Comparison of ENCODE assay signal across 19 cellular contexts in genomic region chr4:29047341-29048041, GRCh38.
"Had no signal": no experiment of that assay in that cellular context is flagged by ENCODE, and none has a peak within 500 bp of the region (broad histone marks: within the 10 kb centered on the region; RNA-seq: fewer than 3 reads in every experiment).

No MANE protein-coding gene starts in this region.

- H3K27me3 ChIP-seq: neutrophil, suprapubic skin had no signal

- H3K4me3 ChIP-seq: skin epidermis, suprapubic skin had no signal

- H3K4me3 Mint-ChIP-seq: activated CD4-positive, alpha-beta T cell treated with anti-CD3 and anti-CD28 coated beads, Interleukin-2, amount 10 ng/mL, durations not matched to agents 24 days and 14 days; activated CD8-positive, alpha-beta T cell treated with anti-CD3 and anti-CD28 coated beads, Interleukin-2, amount 10 ng/mL, durations not matched to agents 7 days and 5 days; activated naive CD8-positive, alpha-beta T cell; brain; dendritic cell treated with granulocyte-macrophage colony-stimulating factor and Interleukin-4, amounts not matched to agents 40 ng/mL and 50 ng/mL, for 4 days; naive thymus-derived CD4-positive, alpha-beta T cell; stimulated activated naive CD8-positive, alpha-beta T cell treated with anti-CD3 and anti-CD28 coated beads, Interleukin-15, Interleukin-2, amounts not matched to agents 100 ng/mL and 50 ng/mL, for 24 hours had no signal

- H3K36me3 ChIP-seq: neutrophil, suprapubic skin had no signal

- ATAC-seq: activated CD8-positive, alpha-beta T cell treated with anti-CD3 and anti-CD28 coated beads, Interleukin-2, amount 10 ng/mL, durations not matched to agents 7 days and 5 days; naive thymus-derived CD4-positive, alpha-beta T cell had no signal

- DNase-seq: activated CD4-positive, alpha-beta T cell treated with anti-CD3 and anti-CD28 coated beads, Interleukin-2, amount 10 ng/mL, durations not matched to agents 24 days and 14 days; activated CD4-positive, CD25-positive, alpha-beta regulatory T cell; activated CD8-positive, alpha-beta memory T cell treated with anti-CD3 and anti-CD28 coated beads, Interleukin-2, amount 50 U/mL, for 4 hours; activated CD8-positive, alpha-beta T cell treated with anti-CD3 and anti-CD28 coated beads, Interleukin-2, amount 10 ng/mL, durations not matched to agents 7 days and 5 days; activated effector memory CD4-positive, alpha-beta T cell treated with anti-CD3 and anti-CD28 coated beads, Interleukin-2, amount 50 U/mL, for 16 hours; activated T-cell treated with anti-CD3 and anti-CD28 coated beads, Interleukin-2, amount 50 U/mL, for 48 hours; amniotic stem cell; foreskin melanocyte; naive thymus-derived CD4-positive, alpha-beta T cell; retina; SW 1271 had no signal

- H3K4me1 ChIP-seq: suprapubic skin had no signal

- H3K27me3 Mint-ChIP-seq: activated CD4-positive, alpha-beta T cell treated with anti-CD3 and anti-CD28 coated beads, Interleukin-2, amount 10 ng/mL, durations not matched to agents 24 days and 14 days; activated naive CD8-positive, alpha-beta T cell; brain; dendritic cell treated with granulocyte-macrophage colony-stimulating factor and Interleukin-4, amounts not matched to agents 40 ng/mL and 50 ng/mL, for 4 days; naive thymus-derived CD4-positive, alpha-beta T cell; stimulated activated naive CD8-positive, alpha-beta T cell treated with anti-CD3 and anti-CD28 coated beads, Interleukin-15, Interleukin-2, amounts not matched to agents 100 ng/mL and 50 ng/mL, for 24 hours had no signal

- H3K36me3 Mint-ChIP-seq: activated naive CD8-positive, alpha-beta T cell; brain had no signal

- H3K4me1 Mint-ChIP-seq: activated CD4-positive, alpha-beta T cell treated with anti-CD3 and anti-CD28 coated beads, Interleukin-2, amount 10 ng/mL, durations not matched to agents 24 days and 14 days; naive thymus-derived CD4-positive, alpha-beta T cell had no signal

- H3K27ac Mint-ChIP-seq: activated CD4-positive, alpha-beta T cell treated with anti-CD3 and anti-CD28 coated beads, Interleukin-2, amount 10 ng/mL, durations not matched to agents 24 days and 14 days; activated CD8-positive, alpha-beta T cell treated with anti-CD3 and anti-CD28 coated beads, Interleukin-2, amount 10 ng/mL, durations not matched to agents 7 days and 5 days; activated naive CD8-positive, alpha-beta T cell; dendritic cell treated with granulocyte-macrophage colony-stimulating factor and Interleukin-4, amounts not matched to agents 40 ng/mL and 50 ng/mL, for 4 days; naive thymus-derived CD4-positive, alpha-beta T cell; stimulated activated naive CD8-positive, alpha-beta T cell treated with anti-CD3 and anti-CD28 coated beads, Interleukin-15, Interleukin-2, amounts not matched to agents 100 ng/mL and 50 ng/mL, for 24 hours had no signal

- H3K9me3 ChIP-seq: neutrophil, suprapubic skin had no signal

- H3K27ac ChIP-seq: epithelial cell of prostate, neutrophil, skin epidermis, suprapubic skin had no signal
